ENCODE assay signal across 8 cellular contexts in the genomic region with DNA sequence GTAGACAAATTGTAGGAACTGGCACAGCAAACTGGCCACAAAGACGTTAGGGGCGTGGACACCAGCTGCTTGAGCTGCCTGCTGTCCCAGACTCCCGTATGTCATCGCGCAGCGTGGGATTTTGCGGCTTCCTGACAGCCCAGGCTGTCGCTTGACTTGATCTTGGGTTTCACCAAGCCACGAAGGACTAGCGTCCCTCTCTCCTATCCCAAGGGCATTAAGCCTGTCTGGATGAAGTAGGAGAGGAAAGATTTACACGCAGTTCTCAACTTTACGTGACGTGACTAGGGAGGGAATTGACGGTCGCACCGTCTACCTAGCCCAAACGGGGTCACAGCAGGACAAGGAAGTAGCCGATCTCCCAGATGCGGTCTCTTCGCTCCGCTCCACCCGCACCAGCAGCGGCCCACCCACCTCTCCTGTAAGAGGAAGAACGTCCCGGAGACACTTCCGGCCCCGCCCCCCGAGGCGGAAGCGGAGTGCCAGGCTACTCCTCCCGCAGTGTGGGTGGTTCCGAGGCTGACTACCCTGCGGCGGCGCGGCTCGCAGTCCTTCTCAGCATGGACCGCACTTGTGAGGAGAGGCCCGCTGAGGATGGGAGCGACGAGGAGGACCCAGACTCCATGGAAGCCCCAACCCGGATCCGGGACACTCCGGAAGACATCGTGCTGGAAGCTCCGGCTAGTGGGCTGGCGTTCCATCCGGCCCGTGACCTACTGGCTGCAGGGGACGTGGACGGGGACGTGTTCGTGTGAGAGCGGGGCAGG. TPM values are rescaled to one million over a fixed set of nuclear protein-coding genes. Genes with fewer than 3 reads are reported as not detected.
DNase-seq lines count a peak whose midpoint lies in the region; ATAC-seq and TF ChIP-seq lines count a peak whose summit lies in the region.

A gene with protein sequence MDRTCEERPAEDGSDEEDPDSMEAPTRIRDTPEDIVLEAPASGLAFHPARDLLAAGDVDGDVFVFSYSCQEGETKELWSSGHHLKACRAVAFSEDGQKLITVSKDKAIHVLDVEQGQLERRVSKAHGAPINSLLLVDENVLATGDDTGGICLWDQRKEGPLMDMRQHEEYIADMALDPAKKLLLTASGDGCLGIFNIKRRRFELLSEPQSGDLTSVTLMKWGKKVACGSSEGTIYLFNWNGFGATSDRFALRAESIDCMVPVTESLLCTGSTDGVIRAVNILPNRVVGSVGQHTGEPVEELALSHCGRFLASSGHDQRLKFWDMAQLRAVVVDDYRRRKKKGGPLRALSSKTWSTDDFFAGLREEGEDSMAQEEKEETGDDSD (plus strand): TSS at position 552 of the 767 bp plus-strand sequence. CDS start 9 bp downstream, at position 561.

- CTCF ChIA-PET in BJ (lab: Yijun Ruan, JAX) = interaction anchor here (0.9 to 2.2 kb wide), 5 partner anchors 10 to 312 kb away, joined by 3 to 7 read pairs (median 3); a partner anchor contains a TSS

- POLR2A ChIA-PET in BJ (lab: Charles Lee) = interaction anchor here (0.6 to 0.8 kb wide), 2 partner anchors 17 to 262 kb away, joined by 4 to 6 read pairs; a partner anchor contains a TSS

- H3K4me3 ChIP-seq in BJ (ENCODE audit: low read depth, low read length) = peak within 1 kb of the TSS; percentile 80

- TF ChIP-seq CTCF in BJ (IDR thresholded peaks at IDR 0.05; ENCODE audit: insufficient read depth, low read depth, low read length) = no peak

- peak; percentile 66 for DNase-seq in BJ (ENCODE audit: low read depth)
- DNase-seq in GM19240 (ENCODE audit: insufficient read length, low spot score) = peak; percentile 92
- peak; percentile 98 for DNase-seq in NCI-H69 (lab: John Stamatoyannopoulos, UW)
- peak; percentile 95 for DNase-seq in activated CD4-positive, alpha-beta T cell treated with anti-CD3 and anti-CD28 coated beads, Interleukin-2, amount 50 U/mL, for 1 hour
- peak; percentile 93 for DNase-seq in dedifferentiated amniotic fluid mesenchymal stem cell (ENCODE audit: extremely low spot score)
- peak; percentile 98 for DNase-seq in left kidney (ENCODE audit: low read depth, low spot score)
- DNase-seq in stimulated activated CD4-positive, alpha-beta T cell treated with anti-CD3 and anti-CD28 coated beads, Interleukin-2, amount 100 ng/mL, for 24 hours = peak; percentile 98

- peak; percentile 97 for ATAC-seq in HG03460 (IDR thresholded peaks at IDR 0.05; ENCODE audit: unreplicated experiment)

- peaks cover 31% of the 10 kb centered on the region for H3K36me3 ChIP-seq in BJ (ENCODE audit: control insufficient read depth, insufficient read depth, low read length)

- H3K27me3 ChIP-seq in BJ (ENCODE audit: control insufficient read depth, insufficient read depth, low read length) = no peaks in the 10 kb centered on the region

RNA-seq across cellular contexts. Expression of the gene that starts here (rescaled TPM):
- 12.7 and 17.9 TPM in 2 replicates for polyA plus RNA-seq in BJ (2011; rRNA removed)
- polyA minus RNA-seq in BJ (2011; rRNA and poly(A)+ RNA removed) = 16.8 and 18.9 TPM in 2 replicates

Comparison
In these comparisons a context has a peak if more than half of its experiments do, and no peak if none do; other contexts are left out.
1. Peak in every context shown above with its lines: DNase-seq, ATAC-seq and H3K4me3 ChIP-seq.